Comparison of ENCODE assay signal across 1 cellular context in the genomic region with DNA sequence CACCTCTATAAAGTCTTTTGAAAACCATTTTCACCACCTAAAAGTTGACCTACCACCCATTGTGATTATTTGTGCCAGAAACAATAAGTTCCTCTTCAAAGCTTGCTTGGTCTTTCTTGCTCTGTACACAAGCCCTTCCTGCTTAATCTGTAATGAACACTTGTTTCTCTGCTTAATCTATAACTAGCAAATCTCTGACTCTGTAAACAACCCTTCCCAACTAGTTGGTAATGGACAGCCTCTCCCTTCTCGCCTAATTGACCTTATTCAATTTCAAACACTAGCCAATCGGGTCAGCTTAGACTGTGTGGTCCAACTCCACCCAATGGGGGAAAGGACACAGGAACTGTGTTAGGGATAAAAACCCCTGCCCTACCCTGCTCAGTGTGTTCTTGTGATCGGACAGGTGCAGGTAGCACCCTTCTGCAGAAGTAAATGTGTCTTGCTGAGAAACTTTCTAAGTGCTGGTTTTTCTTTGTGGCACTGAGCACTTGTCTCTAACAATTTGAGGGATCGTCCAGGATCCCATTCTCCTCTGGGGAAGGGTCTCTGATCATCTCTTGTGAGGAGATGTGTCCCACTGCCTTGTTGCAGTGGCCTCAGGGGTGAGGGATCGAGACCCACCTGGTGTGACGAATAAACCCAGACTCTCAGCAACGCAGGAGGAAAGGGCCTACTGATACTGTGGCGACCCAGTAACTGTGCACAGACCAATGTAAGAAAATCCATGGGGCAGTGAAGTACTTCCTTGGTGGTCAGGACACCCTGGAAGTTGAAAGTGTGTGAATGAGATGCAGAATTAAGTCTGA.
TF ChIP-seq lines count a peak whose summit lies in the region.

No MANE protein-coding gene starts in this region.

TF ChIP-seq in liver, 16 proteins besides CTCF, POLR2A, EP300 and RAD21 (continued from another document):
- peak; percentile 52 for TF ChIP-seq FOXA1 (IDR thresholded peaks at IDR 0.05)
